ENCODE assay signal across 1 cellular context in genomic region chr2:240520143-240520973, GRCh38.
TF ChIP-seq lines count a peak whose summit lies in the region.

No MANE protein-coding gene starts in this region.

TF ChIP-seq in HepG2, 621 proteins besides CTCF, POLR2A, EP300 and RAD21:
- TF ChIP-seq SOX6 (IDR thresholded peaks at IDR 0.05) (0 out of 2 replicates have a peak, but pooled peaks have one; percentile 62), SOX6 (CRISPR knock-in tag; IDR thresholded peaks at IDR 0.05) (no peak), ZNF280D (CRISPR knock-in tag; IDR thresholded peaks at IDR 0.05) (no peak), MAF1 (CRISPR knock-in tag; IDR thresholded peaks at IDR 0.05; ENCODE audit: borderline replicate concordance) (no peak), KDM4B (CRISPR knock-in tag; IDR thresholded peaks at IDR 0.05) (no peak), TCF12 (IDR thresholded peaks at IDR 0.05) (no peak), TCF12 (CRISPR knock-in tag; IDR thresholded peaks at IDR 0.05) (no peak), ZBTB33 (CRISPR knock-in tag; IDR thresholded peaks at IDR 0.05) (peak; percentile 59), STAG1 (CRISPR knock-in tag; IDR thresholded peaks at IDR 0.05) (no peak), ZFP37 (CRISPR knock-in tag; IDR thresholded peaks at IDR 0.05; ENCODE audit: borderline replicate concordance) (no peak), AGO2 (optimal IDR thresholded peaks at IDR 0.05; ENCODE audit: low read depth, low read length) (peak; percentile 84), MXD1 (CRISPR knock-in tag; IDR thresholded peaks at IDR 0.05) (peak; percentile 39; the same call in 1 of the 2 replicates), MTA1 (CRISPR knock-in tag; IDR thresholded peaks at IDR 0.05; ENCODE audit: borderline replicate concordance) (0 out of 2 replicates have a peak, but pooled peaks have one; percentile 16), IRF9 (CRISPR knock-in tag; IDR thresholded peaks at IDR 0.05; ENCODE audit: borderline replicate concordance) (no peak), SP1 (IDR thresholded peaks at IDR 0.05) (0 out of 2 replicates have a peak, but pooled peaks have one; percentile 13), SP1 (CRISPR knock-in tag; IDR thresholded peaks at IDR 0.05) (no peak), NFE2 (CRISPR knock-in tag; IDR thresholded peaks at IDR 0.05) (no peak), TARDBP (CRISPR knock-in tag; IDR thresholded peaks at IDR 0.05) (peak; percentile 41; the same call in 1 of the 2 replicates), ZBTB42 (CRISPR knock-in tag; IDR thresholded peaks at IDR 0.05) (no peak), ZNF687 (CRISPR knock-in tag; IDR thresholded peaks at IDR 0.05) (0 out of 2 replicates have a peak, but pooled peaks have one; percentile 6), ZNF646 (CRISPR knock-in tag; IDR thresholded peaks at IDR 0.05) (peak; percentile 90), MNT (IDR thresholded peaks at IDR 0.05) (0 out of 2 replicates have a peak, but pooled peaks have one; percentile 3), FOXA1 (IDR thresholded peaks at IDR 0.05) (peak; percentile 39; the same call in 1 of the 2 replicates), FOXA1 (CRISPR knock-in tag; IDR thresholded peaks at IDR 0.05) (no peak), FOXP1 (IDR thresholded peaks at IDR 0.05) (0 out of 2 replicates have a peak, but pooled peaks have one; percentile 30), FOXP1 (CRISPR knock-in tag; IDR thresholded peaks at IDR 0.05) (no peak)
